In genomic region chr4:169150806-169151205, GRCh38 we compare ENCODE assay signal across 24 cellular contexts.
"Had no signal": no experiment of that assay in that cellular context is flagged by ENCODE, and none has a peak within 500 bp of the region (broad histone marks: within the 10 kb centered on the region; RNA-seq: fewer than 3 reads in every experiment).

No MANE protein-coding gene starts in this region.

- DNase-seq: activated CD4-positive, alpha-beta memory T cell treated with anti-CD3 and anti-CD28 coated beads, Interleukin-2, amount 10 ng/mL, durations not matched to agents 7 days and 5 days; activated CD4-positive, alpha-beta T cell treated with anti-CD3 and anti-CD28 coated beads for 36 hours; activated CD4-positive, alpha-beta T cell treated with anti-CD3 and anti-CD28 coated beads, Interleukin-2, amount 50 U/mL, for 1 hour; activated CD8-positive, alpha-beta memory T cell treated with anti-CD3 and anti-CD28 coated beads, Interleukin-2, amount 50 U/mL, for 4 hours; activated gamma-delta T cell treated with Interleukin-2 at 50 U/mL for 16 hours; activated naive CD4-positive, alpha-beta T cell treated with anti-CD3 and anti-CD28 coated beads, Interleukin-2, amount 10 ng/mL, durations not matched to agents 7 days and 5 days; activated naive CD8-positive, alpha-beta T cell treated with anti-CD3 and anti-CD28 coated beads for 36 hours; activated T-cell treated with anti-CD3 and anti-CD28 coated beads, Interleukin-2, amount 50 U/mL, for 72 hours; anterior cingulate cortex; central memory CD4-positive, alpha-beta T cell; KG1; NCI-H1048; NCI-H146; NCI-H187 treated with DMSO at 0.1 percent for 48 hours; NCI-H2107; NCI-H2171 treated with DMSO at 0.1 percent for 48 hours; NCI-H226; NCI-H526; NCI-H774; SIG-M5; T-helper 1 cell; WERI-Rb-1 had no signal

- H3K27ac ChIP-seq: WERI-Rb-1 had no signal

- FAIRE-seq: bronchial epithelial cell had no signal

- H3K36me3 Mint-ChIP-seq: activated naive CD4-positive, alpha-beta T cell treated with anti-CD3 and anti-CD28 coated beads, Interleukin-2, amount 10 ng/mL, durations not matched to agents 7 days and 5 days; activated naive CD8-positive, alpha-beta T cell treated with anti-CD3 and anti-CD28 coated beads for 36 hours had no signal

- H3K4me1 Mint-ChIP-seq: activated CD4-positive, alpha-beta memory T cell treated with anti-CD3 and anti-CD28 coated beads, Interleukin-2, amount 10 ng/mL, durations not matched to agents 7 days and 5 days; activated CD4-positive, alpha-beta T cell treated with anti-CD3 and anti-CD28 coated beads for 36 hours; activated naive CD4-positive, alpha-beta T cell treated with anti-CD3 and anti-CD28 coated beads, Interleukin-2, amount 10 ng/mL, durations not matched to agents 7 days and 5 days; activated naive CD8-positive, alpha-beta T cell treated with anti-CD3 and anti-CD28 coated beads for 36 hours had no signal

- H3K4me3 Mint-ChIP-seq: activated CD4-positive, alpha-beta memory T cell treated with anti-CD3 and anti-CD28 coated beads, Interleukin-2, amount 10 ng/mL, durations not matched to agents 7 days and 5 days; activated CD4-positive, alpha-beta T cell treated with anti-CD3 and anti-CD28 coated beads for 36 hours; activated naive CD4-positive, alpha-beta T cell treated with anti-CD3 and anti-CD28 coated beads, Interleukin-2, amount 10 ng/mL, durations not matched to agents 7 days and 5 days; activated naive CD8-positive, alpha-beta T cell treated with anti-CD3 and anti-CD28 coated beads for 36 hours; activated T-cell treated with anti-CD3 and anti-CD28 coated beads, Interleukin-2, amount 50 U/mL, for 72 hours had no signal

- H3K9me3 Mint-ChIP-seq: activated CD4-positive, alpha-beta memory T cell treated with anti-CD3 and anti-CD28 coated beads, Interleukin-2, amount 10 ng/mL, durations not matched to agents 7 days and 5 days; activated naive CD4-positive, alpha-beta T cell treated with anti-CD3 and anti-CD28 coated beads, Interleukin-2, amount 10 ng/mL, durations not matched to agents 7 days and 5 days; activated naive CD8-positive, alpha-beta T cell treated with anti-CD3 and anti-CD28 coated beads for 36 hours; activated T-cell treated with anti-CD3 and anti-CD28 coated beads, Interleukin-2, amount 50 U/mL, for 72 hours; activated T-helper 2 cell treated with anti-CD3 and anti-CD28 coated beads, Interferon-gamma antibody, Interleukin-2, Interleukin-4, amounts not matched to agents 10 μg/mL and 5 μg/mL and 100 μg/mL, durations not matched to agents 14 hours and 24 hours and 36 hours had no signal

- ATAC-seq: activated CD4-positive, alpha-beta T cell treated with anti-CD3 and anti-CD28 coated beads for 36 hours; activated T-cell treated with anti-CD3 and anti-CD28 coated beads, Interleukin-2, amount 50 U/mL, for 72 hours had no signal

- H3K27ac Mint-ChIP-seq: activated CD4-positive, alpha-beta memory T cell treated with anti-CD3 and anti-CD28 coated beads, Interleukin-2, amount 10 ng/mL, durations not matched to agents 7 days and 5 days; activated CD4-positive, alpha-beta T cell treated with anti-CD3 and anti-CD28 coated beads for 36 hours; activated naive CD4-positive, alpha-beta T cell treated with anti-CD3 and anti-CD28 coated beads, Interleukin-2, amount 10 ng/mL, durations not matched to agents 7 days and 5 days; activated naive CD8-positive, alpha-beta T cell treated with anti-CD3 and anti-CD28 coated beads for 36 hours; activated T-cell treated with anti-CD3 and anti-CD28 coated beads, Interleukin-2, amount 50 U/mL, for 72 hours; activated T-helper 2 cell treated with anti-CD3 and anti-CD28 coated beads, Interferon-gamma antibody, Interleukin-2, Interleukin-4, amounts not matched to agents 10 μg/mL and 5 μg/mL and 100 μg/mL, durations not matched to agents 14 hours and 24 hours and 36 hours had no signal

- H3K27me3 Mint-ChIP-seq: activated CD4-positive, alpha-beta T cell treated with anti-CD3 and anti-CD28 coated beads for 36 hours; activated naive CD4-positive, alpha-beta T cell treated with anti-CD3 and anti-CD28 coated beads, Interleukin-2, amount 10 ng/mL, durations not matched to agents 7 days and 5 days; activated naive CD8-positive, alpha-beta T cell treated with anti-CD3 and anti-CD28 coated beads for 36 hours had no signal
